8 cellular contexts compared by ENCODE assay signal in genomic region chr17:50397919-50398285, GRCh38. TPM values are rescaled to one million over a fixed set of nuclear protein-coding genes. Genes with fewer than 3 reads are reported as not detected.
DNase-seq lines count a peak whose midpoint lies in the region; ATAC-seq and TF ChIP-seq lines count a peak whose summit lies in the region.

No MANE protein-coding gene starts in this region.

- POLR2A ChIA-PET in activated CD8-positive, alpha-beta T cell treated with anti-CD3 and anti-CD28 coated beads, Interleukin-2, amount 10 ng/mL, durations not matched to agents 7 days and 5 days (lab: Charles Lee) = interaction anchor here (0.5 to 4.2 kb wide), 15 partner anchors 7 to 79 kb away, joined by 3 to 53 read pairs (median 6); partner anchors contain the start of genes EME1, MRPL27 and XYLT2

- no peak for ATAC-seq in heart left ventricle
- no peak for ATAC-seq in left cardiac atrium
- ATAC-seq in activated CD8-positive, alpha-beta T cell treated with anti-CD3 and anti-CD28 coated beads, Interleukin-2, amount 10 ng/mL, durations not matched to agents 7 days and 5 days = no peak
- ATAC-seq in memory B cell (ENCODE audit: low read depth) = no peak
- no peak for ATAC-seq in HG03095 (IDR thresholded peaks at IDR 0.05; ENCODE audit: unreplicated experiment)

- CTCF ChIA-PET in activated CD8-positive, alpha-beta T cell treated with anti-CD3 and anti-CD28 coated beads, Interleukin-2, amount 10 ng/mL, durations not matched to agents 7 days and 5 days (lab: Charles Lee) = interaction anchor here (0.8 to 6.9 kb wide), 36 partner anchors 9 to 1966 kb away, joined by 3 to 84 read pairs (median 6); partner anchors contain the start of genes ACSF2, ANKRD40, COL1A1 and EME1

- H3K4me3 Mint-ChIP-seq in activated CD8-positive, alpha-beta T cell treated with anti-CD3 and anti-CD28 coated beads, Interleukin-2, amount 10 ng/mL, durations not matched to agents 7 days and 5 days = peak overlapping the region; percentile 93
- peak overlapping the region; percentile 93 for H3K4me3 Mint-ChIP-seq in memory B cell

- H3K27ac ChIP-seq in heart left ventricle (peak overlapping the region in 2 of 12 donors; percentile 79 to 87), transverse colon (peak overlapping the region; percentile 86 to 98 (median 92))

- peaks cover 32% of the 10 kb centered on the region for H3K36me3 Mint-ChIP-seq in activated CD8-positive, alpha-beta T cell treated with anti-CD3 and anti-CD28 coated beads, Interleukin-2, amount 10 ng/mL, durations not matched to agents 7 days and 5 days (ENCODE audit: low read depth)
- H3K36me3 Mint-ChIP-seq in memory B cell = peaks cover 16% of the 10 kb centered on the region

- H3K36me3 ChIP-seq in heart left ventricle = peaks cover 0 to 26% (median 19%) of the 10 kb centered on the region in 9 donors
- peaks cover 0 to 17% (median 7%) of the 10 kb centered on the region in 4 donors for H3K36me3 ChIP-seq in transverse colon

- peak overlapping the region in 10 of 12 donors; percentile 71 to 99 (median 86) for H3K4me3 ChIP-seq in heart left ventricle
- H3K4me3 ChIP-seq in transverse colon = peak overlapping the region in 2 of 4 donors; percentile 91 to 96

- H3K9me3 ChIP-seq in heart left ventricle = no peaks in the 10 kb centered on the region
- no peaks in the 10 kb centered on the region for H3K9me3 ChIP-seq in transverse colon

- H3K27me3 ChIP-seq in heart left ventricle (no peaks in the 10 kb centered on the region), transverse colon (no peaks in the 10 kb centered on the region)

- H3K27me3 Mint-ChIP-seq in activated CD8-positive, alpha-beta T cell treated with anti-CD3 and anti-CD28 coated beads, Interleukin-2, amount 10 ng/mL, durations not matched to agents 7 days and 5 days (ENCODE audit: low read depth) = no peaks in the 10 kb centered on the region
- H3K27me3 Mint-ChIP-seq in memory B cell = no peaks in the 10 kb centered on the region

- peak overlapping the region; percentile 94 for H3K27ac Mint-ChIP-seq in activated CD8-positive, alpha-beta T cell treated with anti-CD3 and anti-CD28 coated beads, Interleukin-2, amount 10 ng/mL, durations not matched to agents 7 days and 5 days
- peak overlapping the region; percentile 87 for H3K27ac Mint-ChIP-seq in memory B cell

- in situ Hi-C loops in transverse colon (cut with MboI; ENCODE audit: low pct_ligation_motif_present in 1 of 4, low pct_unique_long_range_greater_than_20kb in 1 of 4, low sequenced_read_pairs in 3 of 4) = no loop called here

- WGBS in heart left ventricle, 4 donors = 57 to 64% (median 60%) methylated on average over 9 of the region's 9 CpGs
- 51 to 61% methylated on average over 5 to 9 of the region's 9 CpGs for WGBS in transverse colon (ENCODE audit: low coverage in 1 of 2), 2 donors

- TF ChIP-seq POLR2A in heart left ventricle (IDR thresholded peaks at IDR 0.05) = no peak
- no peak for TF ChIP-seq POLR2A in transverse colon (IDR thresholded peaks at IDR 0.05)

- no peak for TF ChIP-seq EP300 in transverse colon (IDR thresholded peaks at IDR 0.05; ENCODE audit: low read depth)

- H3K4me1 ChIP-seq in heart left ventricle (peaks cover 0 to 29% (median 20%) of the 10 kb centered on the region in 12 donors), transverse colon (peaks cover 4 to 25% (median 19%) of the 10 kb centered on the region in 4 donors)

- H3K4me1 Mint-ChIP-seq in activated CD8-positive, alpha-beta T cell treated with anti-CD3 and anti-CD28 coated beads, Interleukin-2, amount 10 ng/mL, durations not matched to agents 7 days and 5 days (ENCODE audit: low read depth) = peaks cover 27% of the 10 kb centered on the region
- H3K4me1 Mint-ChIP-seq in memory B cell = peaks cover 25% of the 10 kb centered on the region

- DNase-seq in heart left ventricle (no peak), left cardiac atrium (no peak), memory B cell (ENCODE audit: low spot score in 2 of 2) (no peak), transverse colon (no peak), cortex of kidney (lab: John Stamatoyannopoulos, UW) (no peak), ureter (ENCODE audit: low spot score) (no peak)
- no peak for DNase-seq in activated CD8-positive, alpha-beta T cell treated with anti-CD3 and anti-CD28 coated beads, Interleukin-2, amount 10 ng/mL, durations not matched to agents 7 days and 5 days

- TF ChIP-seq CTCF in heart left ventricle (IDR thresholded peaks at IDR 0.05) (no peak), transverse colon (IDR thresholded peaks at IDR 0.05) (no peak)

- intact Hi-C loops in heart left ventricle (cut with DNase I) = loop anchor here in 1 of 10 donors (5.0 kb wide), 1 partner anchor 79 kb away; the partner anchor contains the start of gene RSAD1
- intact Hi-C loops in left cardiac atrium (cut with DNase I) = no loop called here
- intact Hi-C loops in transverse colon (cut with DNase I; ENCODE audit: low total_unique reads) = no loop called here

- H3K9me3 Mint-ChIP-seq in activated CD8-positive, alpha-beta T cell treated with anti-CD3 and anti-CD28 coated beads, Interleukin-2, amount 10 ng/mL, durations not matched to agents 7 days and 5 days (ENCODE audit: insufficient read depth) = no peaks in the 10 kb centered on the region
- no peaks in the 10 kb centered on the region for H3K9me3 Mint-ChIP-seq in memory B cell

RNA-seq across cellular contexts. Expression of gene LRRC59, which starts 0.6 kb away (rescaled TPM):
- 10 to 100 TPM; 19.6 to 50.9 (median 28.6) TPM for total RNA-seq in heart left ventricle
- polyA plus RNA-seq in heart left ventricle = 100 to 1,000 TPM in 1 of 2 donors, 10 to 100 TPM in 1; 13.7 to 150 TPM
- 10 to 100 TPM; 35.3 to 70.5 TPM for total RNA-seq in left cardiac atrium
- 10 to 100 TPM; 77.7 to 77.9 TPM for total RNA-seq in activated CD8-positive, alpha-beta T cell treated with anti-CD3 and anti-CD28 coated beads, Interleukin-2, amount 10 ng/mL, durations not matched to agents 7 days and 5 days
- total RNA-seq in transverse colon = 10 to 100 TPM; 45.0 to 96.9 (median 64.4) TPM
- total RNA-seq in ureter = 73.5 TPM

RNA-seq across cellular contexts. Expression of gene EME1, which starts 24.9 kb away (rescaled TPM):
- total RNA-seq in heart left ventricle (1 to 10 TPM in 1 of 9 donors, under 1 TPM in 2, not detected in 6; 0.70 to 3.4 (median 0.75) TPM), left cardiac atrium (1 to 10 TPM in 1 of 2 donors, under 1 TPM in 1; 0.24 to 1.3 TPM), transverse colon (1 to 10 TPM in 2 of 4 donors, not detected in 2; 1.4 to 1.6 TPM), ureter (0.94 TPM)
- polyA plus RNA-seq in heart left ventricle = under 1 TPM; 0.22 to 0.72 TPM
- total RNA-seq in activated CD8-positive, alpha-beta T cell treated with anti-CD3 and anti-CD28 coated beads, Interleukin-2, amount 10 ng/mL, durations not matched to agents 7 days and 5 days = 10 to 100 TPM; 23.5 to 27.8 TPM

RNA-seq across cellular contexts. Expression of gene MRPL27, which starts 24.9 kb away (rescaled TPM):
- 10 to 100 TPM; 52.9 to 91.6 (median 65.3) TPM for total RNA-seq in heart left ventricle
- polyA plus RNA-seq in heart left ventricle = 100 to 1,000 TPM; 190 to 243 TPM
- 10 to 100 TPM; 68.6 to 78.5 TPM for total RNA-seq in left cardiac atrium
- 10 to 100 TPM; 81.0 to 85.4 TPM for total RNA-seq in activated CD8-positive, alpha-beta T cell treated with anti-CD3 and anti-CD28 coated beads, Interleukin-2, amount 10 ng/mL, durations not matched to agents 7 days and 5 days
- 10 to 100 TPM in 3 of 4 donors, 1 to 10 TPM in 1; 4.9 to 97.5 (median 46.9) TPM for total RNA-seq in transverse colon
- total RNA-seq in ureter = 55.0 TPM

RNA-seq across cellular contexts. Expression of gene ACSF2, which starts 28.1 kb away (rescaled TPM):
- total RNA-seq in heart left ventricle (10 to 100 TPM in 8 of 9 donors, 1 to 10 TPM in 1; 7.3 to 31.6 (median 17.4) TPM), left cardiac atrium (10 to 100 TPM; 64.8 to 66.4 TPM), transverse colon (100 to 1,000 TPM; 165 to 460 (median 190) TPM), ureter (172 TPM)
- polyA plus RNA-seq in heart left ventricle = 10 to 100 TPM in 1 of 2 donors, 1 to 10 TPM in 1; 6.5 to 20.0 TPM
- total RNA-seq in activated CD8-positive, alpha-beta T cell treated with anti-CD3 and anti-CD28 coated beads, Interleukin-2, amount 10 ng/mL, durations not matched to agents 7 days and 5 days = 10 to 100 TPM; 33.1 to 33.4 TPM

RNA-seq across cellular contexts. Expression of gene XYLT2, which starts 52.0 kb away (rescaled TPM):
- total RNA-seq in heart left ventricle = 10 to 100 TPM; 11.3 to 19.2 (median 13.9) TPM
- polyA plus RNA-seq in heart left ventricle = 1 to 10 TPM; 9.5 to 9.9 TPM
- total RNA-seq in left cardiac atrium = 10 to 100 TPM; 13.6 to 17.3 TPM
- total RNA-seq in activated CD8-positive, alpha-beta T cell treated with anti-CD3 and anti-CD28 coated beads, Interleukin-2, amount 10 ng/mL, durations not matched to agents 7 days and 5 days = 10 to 100 TPM; 24.7 to 26.0 TPM
- 10 to 100 TPM; 21.3 to 27.3 (median 22.0) TPM for total RNA-seq in transverse colon
- 31.2 TPM for total RNA-seq in ureter

Comparison
In these comparisons a context has a peak if more than half of its experiments do, and no peak if none do; other contexts are left out.
1. RNA of gene EME1, which starts 24.9 kb away (total RNA-seq): 23.5 to 27.8 TPM in activated CD8-positive, alpha-beta T cell treated with anti-CD3 and anti-CD28 coated beads, Interleukin-2, amount 10 ng/mL, durations not matched to agents 7 days and 5 days; 1.4 to 1.6 TPM in transverse colon, 0.24 to 1.3 TPM in left cardiac atrium, 0.94 TPM in ureter (single experiment) and 0.70 to 3.4 TPM in heart left ventricle; every median in the first group is over 4 times any median in the second.